Comparison of ENCODE assay signal across 23 cellular contexts in genomic region chr6:56495654-56496053, GRCh38.
"Had no signal": no experiment of that assay in that cellular context is flagged by ENCODE, and none has a peak within 500 bp of the region (broad histone marks: within the 10 kb centered on the region; RNA-seq: fewer than 3 reads in every experiment).

No MANE protein-coding gene starts in this region.

- H3K4me2 ChIP-seq: hepatocyte had no signal

- H3K4me1 ChIP-seq: left lung, prostate gland, thyroid gland had no signal

- H3K36me3 ChIP-seq: prostate gland had no signal

- H2AFZ ChIP-seq: hepatocyte had no signal

- FAIRE-seq: urothelium cell line had no signal

- DNase-seq: cerebellar nuclear complex; dorsolateral prefrontal cortex; effector CD4-positive, alpha-beta T cell; foreskin fibroblast; heart left ventricle; left cardiac atrium; left lung; mesenchymal stem cell; naive thymus-derived CD8-positive, alpha-beta T cell; nephron progenitor cell; nucleus accumbens; right cardiac atrium; small intestine; stimulated activated CD4-positive, alpha-beta T cell treated with anti-CD3 and anti-CD28 coated beads, Interleukin-15, amount 100 ng/mL, for 24 hours; stimulated activated CD4-positive, alpha-beta T cell treated with anti-CD3 and anti-CD28 coated beads, Interleukin-4, amount 100 ng/mL, for 24 hours; stimulated activated naive CD4-positive, alpha-beta T cell treated with Interleukin-2 at 50 U/mL for 16 hours; stomach; thyroid gland had no signal

- H3K9me3 ChIP-seq: gastroesophageal sphincter, heart left ventricle, left lung, prostate gland, stomach, thyroid gland had no signal

- ATAC-seq: gastroesophageal sphincter; heart left ventricle; left cardiac atrium; left lung; naive thymus-derived CD8-positive, alpha-beta T cell; right cardiac atrium; stimulated activated effector memory CD8-positive, alpha-beta T cell treated with anti-CD3 and anti-CD28 coated beads, Interleukin-12 subunit alpha, Interleukin-12 subunit beta, amount 100 ng/mL, for 72 hours had no signal

- H3K79me2 ChIP-seq: hepatocyte had no signal

- H3K27ac ChIP-seq: heart left ventricle, hepatocyte, left lung, prostate gland, thyroid gland had no signal

- H3K27me3 ChIP-seq: dorsolateral prefrontal cortex, gastroesophageal sphincter, heart left ventricle, hepatocyte, left lung, stomach, thyroid gland had no signal

- H3K4me3 ChIP-seq: dorsolateral prefrontal cortex, gastroesophageal sphincter, heart left ventricle, hepatocyte, left lung, prostate gland, stomach, thyroid gland had no signal
